ENCODE assay signal across 36 cellular contexts in the genomic region with DNA sequence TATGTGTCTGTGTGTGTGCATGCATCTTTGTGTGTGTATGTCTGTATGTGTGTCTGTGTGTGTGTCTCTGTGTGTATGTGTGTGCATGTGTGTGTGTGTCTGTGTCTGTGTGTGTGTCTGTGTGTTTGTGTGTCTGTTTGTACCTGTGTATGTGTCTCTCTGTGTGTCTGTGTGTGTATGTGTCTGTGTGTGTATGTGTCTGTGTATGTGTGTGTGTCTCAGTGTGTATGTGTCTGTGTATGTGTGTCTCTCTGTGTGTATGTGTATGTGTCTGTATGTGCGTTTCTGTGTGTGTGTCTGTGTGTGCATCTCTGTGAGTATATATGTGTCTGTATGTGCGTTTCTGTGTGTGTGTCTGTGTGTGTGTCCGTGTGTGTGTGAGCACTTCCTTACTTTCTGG. TPM values are rescaled to one million over a fixed set of nuclear protein-coding genes. Genes with fewer than 3 reads are reported as not detected.
"Had no signal": no experiment of that assay in that cellular context is flagged by ENCODE, and none has a peak within 500 bp of the region (broad histone marks: within the 10 kb centered on the region; RNA-seq: fewer than 3 reads in every experiment).

No MANE protein-coding gene starts in this region.

- H3K4me1 ChIP-seq: SJCRH30 had no signal

- H3K36me3 ChIP-seq: brain microvascular endothelial cell, cardiac muscle cell, MG63, SJCRH30, WERI-Rb-1 had no signal

- H3K4me3 ChIP-seq: cardiac muscle cell, MG63, SJCRH30, SK-N-MC had no signal

- H3K27ac ChIP-seq: brain microvascular endothelial cell, cardiac muscle cell, SJCRH30, SK-N-MC, WERI-Rb-1 had no signal

- DNase-seq: activated CD4-positive, alpha-beta T cell treated with anti-CD3 and anti-CD28 coated beads for 1 hour; activated CD4-positive, alpha-beta T cell treated with anti-CD3 and anti-CD28 coated beads for 48 hours; activated CD4-positive, CD25-positive, alpha-beta regulatory T cell; activated CD8-positive, alpha-beta T cell treated with anti-CD3 and anti-CD28 coated beads for 36 hours; activated effector memory CD4-positive, alpha-beta T cell treated with anti-CD3 and anti-CD28 coated beads, Interleukin-2, amount 50 U/mL, for 16 hours; activated naive CD4-positive, alpha-beta T cell; activated naive CD4-positive, alpha-beta T cell treated with anti-CD3 and anti-CD28 coated beads, Interleukin-2, amount 50 U/mL, for 16 hours; activated naive CD8-positive, alpha-beta T cell treated with anti-CD3 and anti-CD28 coated beads for 36 hours; activated T-cell treated with anti-CD3 and anti-CD28 coated beads, Interleukin-2, amount 50 U/mL, for 1 hour; activated T-cell treated with anti-CD3 and anti-CD28 coated beads, Interleukin-2, amount 50 U/mL, for 72 hours; amniotic stem cell; aorta; brain microvascular endothelial cell; Kasumi-1; MG63; MV-4-11; NCI-H1092; NCI-H1436 treated with DMSO at 0.1 percent for 48 hours; NCI-H1694 treated with DMSO at 0.1 percent for 48 hours; NCI-H2029; NCI-H345; NCI-H524 treated with DMSO at 0.1 percent for 48 hours; SHP77; SJCRH30; T1000; WERI-Rb-1 had no signal

- H3K27me3 ChIP-seq: brain microvascular endothelial cell, cardiac muscle cell, MG63, SJCRH30 had no signal

- H3K36me3 Mint-ChIP-seq: activated naive CD8-positive, alpha-beta T cell treated with anti-CD3 and anti-CD28 coated beads for 36 hours had no signal

- ATAC-seq: activated CD8-positive, alpha-beta T cell treated with anti-CD3 and anti-CD28 coated beads for 36 hours; activated T-cell treated with anti-CD3 and anti-CD28 coated beads, Interleukin-2, amount 50 U/mL, for 72 hours; activated T-helper 17 cell treated with anti-CD3 and anti-CD28 coated beads, Interleukin-2, amount 50 U/mL, for 72 hours; Panc1 had no signal

- H3K9me3 ChIP-seq: MG63, SJCRH30 had no signal

- H3K9me3 Mint-ChIP-seq: activated CD8-positive, alpha-beta T cell treated with anti-CD3 and anti-CD28 coated beads for 36 hours; activated naive CD8-positive, alpha-beta T cell treated with anti-CD3 and anti-CD28 coated beads for 36 hours; activated T-cell treated with anti-CD3 and anti-CD28 coated beads, Interleukin-2, amount 50 U/mL, for 72 hours; activated T-helper 17 cell treated with anti-CD3 and anti-CD28 coated beads, Interleukin-2, amount 50 U/mL, for 72 hours; central memory CD8-positive, alpha-beta T cell had no signal

- H3K4me1 Mint-ChIP-seq: activated naive CD8-positive, alpha-beta T cell treated with anti-CD3 and anti-CD28 coated beads for 36 hours; activated T-helper 17 cell treated with anti-CD3 and anti-CD28 coated beads, Interleukin-2, amount 50 U/mL, for 72 hours; central memory CD8-positive, alpha-beta T cell had no signal

- H3K27ac Mint-ChIP-seq: activated CD8-positive, alpha-beta T cell treated with anti-CD3 and anti-CD28 coated beads for 36 hours; activated naive CD8-positive, alpha-beta T cell treated with anti-CD3 and anti-CD28 coated beads for 36 hours; activated T-cell treated with anti-CD3 and anti-CD28 coated beads, Interleukin-2, amount 50 U/mL, for 72 hours; activated T-helper 17 cell treated with anti-CD3 and anti-CD28 coated beads, Interleukin-2, amount 50 U/mL, for 72 hours had no signal

- H3K27me3 Mint-ChIP-seq: central memory CD8-positive, alpha-beta T cell had no signal

- H3K4me3 Mint-ChIP-seq: activated CD8-positive, alpha-beta T cell treated with anti-CD3 and anti-CD28 coated beads for 36 hours; activated naive CD8-positive, alpha-beta T cell treated with anti-CD3 and anti-CD28 coated beads for 36 hours; activated T-cell treated with anti-CD3 and anti-CD28 coated beads, Interleukin-2, amount 50 U/mL, for 72 hours; activated T-helper 17 cell treated with anti-CD3 and anti-CD28 coated beads, Interleukin-2, amount 50 U/mL, for 72 hours; central memory CD8-positive, alpha-beta T cell had no signal

RNA-seq across cellular contexts. Expression of a gene that starts 39.6 kb away (rescaled TPM):
- total RNA-seq: activated CD8-positive, alpha-beta memory T cell treated with anti-CD3 and anti-CD28 coated beads for 36 hours; activated CD8-positive, alpha-beta T cell treated with anti-CD3 and anti-CD28 coated beads for 36 hours; activated naive CD8-positive, alpha-beta T cell treated with anti-CD3 and anti-CD28 coated beads for 36 hours; activated T-cell treated with anti-CD3 and anti-CD28 coated beads, Interleukin-2, amount 50 U/mL, for 72 hours; activated T-helper 17 cell treated with anti-CD3 and anti-CD28 coated beads, Interleukin-2, amount 50 U/mL, for 72 hours; RPMI7951; T-helper 1 cell treated with Interleukin-12 subunit alpha and Interleukin-12 subunit beta and Interleukin-4 antibody, amounts not matched to agents 30 ng/mL and 1 ng/mL, for 36 hours; T-helper 2 cell treated with Interferon-gamma antibody and Interleukin-4, amounts not matched to agents 100 ng/mL and 5 ng/mL, for 36 hours had no signal

RNA-seq across cellular contexts. Expression of a gene that starts 42.6 kb away (rescaled TPM):
- total RNA-seq: activated CD8-positive, alpha-beta memory T cell treated with anti-CD3 and anti-CD28 coated beads for 36 hours; activated CD8-positive, alpha-beta T cell treated with anti-CD3 and anti-CD28 coated beads for 36 hours; activated naive CD8-positive, alpha-beta T cell treated with anti-CD3 and anti-CD28 coated beads for 36 hours; activated T-cell treated with anti-CD3 and anti-CD28 coated beads, Interleukin-2, amount 50 U/mL, for 72 hours; activated T-helper 17 cell treated with anti-CD3 and anti-CD28 coated beads, Interleukin-2, amount 50 U/mL, for 72 hours; aorta; cardiac muscle cell; NCI-H460; RPMI7951; SJCRH30; T-helper 1 cell treated with Interleukin-12 subunit alpha and Interleukin-12 subunit beta and Interleukin-4 antibody, amounts not matched to agents 30 ng/mL and 1 ng/mL, for 36 hours; T-helper 2 cell treated with Interferon-gamma antibody and Interleukin-4, amounts not matched to agents 100 ng/mL and 5 ng/mL, for 36 hours had no signal
- polyA plus RNA-seq: aorta, cardiac muscle cell had no signal
